In genomic region chrX:43693602-43694406, GRCh38 we compare ENCODE assay signal across 1 cellular context.
TF ChIP-seq lines count a peak whose summit lies in the region.

No MANE protein-coding gene starts in this region.

TF ChIP-seq in HepG2, 621 proteins besides CTCF, POLR2A, EP300 and RAD21 (continued from another document and continues in another):
- TF ChIP-seq, protein P1, sequence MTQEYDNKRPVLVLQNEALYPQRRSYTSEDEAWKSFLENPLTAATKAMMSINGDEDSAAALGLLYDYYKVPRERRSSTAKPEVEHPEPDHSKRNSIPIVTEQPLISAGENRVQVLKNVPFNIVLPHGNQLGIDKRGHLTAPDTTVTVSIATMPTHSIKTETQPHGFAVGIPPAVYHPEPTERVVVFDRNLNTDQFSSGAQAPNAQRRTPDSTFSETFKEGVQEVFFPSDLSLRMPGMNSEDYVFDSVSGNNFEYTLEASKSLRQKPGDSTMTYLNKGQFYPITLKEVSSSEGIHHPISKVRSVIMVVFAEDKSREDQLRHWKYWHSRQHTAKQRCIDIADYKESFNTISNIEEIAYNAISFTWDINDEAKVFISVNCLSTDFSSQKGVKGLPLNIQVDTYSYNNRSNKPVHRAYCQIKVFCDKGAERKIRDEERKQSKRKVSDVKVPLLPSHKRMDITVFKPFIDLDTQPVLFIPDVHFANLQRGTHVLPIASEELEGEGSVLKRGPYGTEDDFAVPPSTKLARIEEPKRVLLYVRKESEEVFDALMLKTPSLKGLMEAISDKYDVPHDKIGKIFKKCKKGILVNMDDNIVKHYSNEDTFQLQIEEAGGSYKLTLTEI (CRISPR knock-in tag; conservative IDR thresholded peaks at IDR 0.05) = no peak
- peak; percentile 61; the same call in 1 of the 2 replicates for TF ChIP-seq ZNF646 (CRISPR knock-in tag; IDR thresholded peaks at IDR 0.05)
- TF ChIP-seq ZNF562 (CRISPR knock-in tag; IDR thresholded peaks at IDR 0.05; ENCODE audit: borderline replicate concordance) = no peak
- TF ChIP-seq ZNF251 (CRISPR knock-in tag; IDR thresholded peaks at IDR 0.05) = no peak
- TF ChIP-seq ARHGAP35 (CRISPR knock-in tag; IDR thresholded peaks at IDR 0.05; ENCODE audit: borderline replicate concordance) = no peak
- TF ChIP-seq FOXK1 (CRISPR knock-in tag; IDR thresholded peaks at IDR 0.05; ENCODE audit: borderline replicate concordance, low read depth) = peak; percentile 71; the same call in 1 of the 2 replicates
- TF ChIP-seq FOXC1 (CRISPR knock-in tag; IDR thresholded peaks at IDR 0.05; ENCODE audit: borderline replicate concordance) = no peak
- TF ChIP-seq HBP1 (CRISPR knock-in tag; IDR thresholded peaks at IDR 0.05; ENCODE audit: low read depth) = no peak
- no peak for TF ChIP-seq HES4 (CRISPR knock-in tag; IDR thresholded peaks at IDR 0.05; ENCODE audit: borderline replicate concordance)
- peak; percentile 19 for TF ChIP-seq SKI (IDR thresholded peaks at IDR 0.05; ENCODE audit: partially characterized antibody)
- TF ChIP-seq ZNF44 (CRISPR knock-in tag; IDR thresholded peaks at IDR 0.05) = no peak
- TF ChIP-seq, protein P2, sequence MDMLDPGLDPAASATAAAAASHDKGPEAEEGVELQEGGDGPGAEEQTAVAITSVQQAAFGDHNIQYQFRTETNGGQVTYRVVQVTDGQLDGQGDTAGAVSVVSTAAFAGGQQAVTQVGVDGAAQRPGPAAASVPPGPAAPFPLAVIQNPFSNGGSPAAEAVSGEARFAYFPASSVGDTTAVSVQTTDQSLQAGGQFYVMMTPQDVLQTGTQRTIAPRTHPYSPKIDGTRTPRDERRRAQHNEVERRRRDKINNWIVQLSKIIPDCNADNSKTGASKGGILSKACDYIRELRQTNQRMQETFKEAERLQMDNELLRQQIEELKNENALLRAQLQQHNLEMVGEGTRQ (IDR thresholded peaks at IDR 0.05; ENCODE audit: low read depth, low read length) = no peak
- TF ChIP-seq, protein P2 (CRISPR knock-in tag; IDR thresholded peaks at IDR 0.05; ENCODE audit: borderline replicate concordance) = no peak
- TF ChIP-seq NR3C1 (CRISPR knock-in tag; IDR thresholded peaks at IDR 0.05) = no peak
- no peak for TF ChIP-seq TSC22D2 (CRISPR knock-in tag; IDR thresholded peaks at IDR 0.05; ENCODE audit: borderline replicate concordance)
- no peak for TF ChIP-seq ZIK1 (CRISPR knock-in tag; IDR thresholded peaks at IDR 0.05; ENCODE audit: borderline replicate concordance, low read depth)
- peak; percentile 88 for TF ChIP-seq MED1 (CRISPR knock-in tag; IDR thresholded peaks at IDR 0.05)
- peak; percentile 30; the same call in 1 of the 2 replicates for TF ChIP-seq ETV5 (CRISPR knock-in tag; IDR thresholded peaks at IDR 0.05; ENCODE audit: borderline replicate concordance)
- TF ChIP-seq ATF3 (CRISPR knock-in tag; IDR thresholded peaks at IDR 0.05) = no peak
- no peak; the same call in 1 of the 2 replicates for TF ChIP-seq ZBTB3 (CRISPR knock-in tag; IDR thresholded peaks at IDR 0.05; ENCODE audit: borderline replicate concordance, low read depth)
- no peak for TF ChIP-seq LBX2 (CRISPR knock-in tag; IDR thresholded peaks at IDR 0.05; ENCODE audit: borderline replicate concordance)
- no peak for TF ChIP-seq ZNF451 (CRISPR knock-in tag; IDR thresholded peaks at IDR 0.05)
- no peak for TF ChIP-seq ZNF784 (CRISPR knock-in tag; IDR thresholded peaks at IDR 0.05; ENCODE audit: borderline replicate concordance)
- TF ChIP-seq, protein P3, sequence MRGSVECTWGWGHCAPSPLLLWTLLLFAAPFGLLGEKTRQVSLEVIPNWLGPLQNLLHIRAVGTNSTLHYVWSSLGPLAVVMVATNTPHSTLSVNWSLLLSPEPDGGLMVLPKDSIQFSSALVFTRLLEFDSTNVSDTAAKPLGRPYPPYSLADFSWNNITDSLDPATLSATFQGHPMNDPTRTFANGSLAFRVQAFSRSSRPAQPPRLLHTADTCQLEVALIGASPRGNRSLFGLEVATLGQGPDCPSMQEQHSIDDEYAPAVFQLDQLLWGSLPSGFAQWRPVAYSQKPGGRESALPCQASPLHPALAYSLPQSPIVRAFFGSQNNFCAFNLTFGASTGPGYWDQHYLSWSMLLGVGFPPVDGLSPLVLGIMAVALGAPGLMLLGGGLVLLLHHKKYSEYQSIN (CRISPR knock-in tag; IDR thresholded peaks at IDR 0.05; ENCODE audit: borderline replicate concordance) = no peak
- no peak for TF ChIP-seq HOXA7 (CRISPR knock-in tag; IDR thresholded peaks at IDR 0.05)
- TF ChIP-seq PRMT3 (CRISPR knock-in tag; IDR thresholded peaks at IDR 0.05; ENCODE audit: borderline replicate concordance, low read depth) = no peak
- TF ChIP-seq NFE2L2 (IDR thresholded peaks at IDR 0.05; ENCODE audit: low read length) = no peak
- TF ChIP-seq ATF1 (CRISPR knock-in tag; IDR thresholded peaks at IDR 0.05) = no peak
- TF ChIP-seq ELF3 (CRISPR knock-in tag; IDR thresholded peaks at IDR 0.05) = peak; percentile 69
- no peak for TF ChIP-seq SMYD3 (CRISPR knock-in tag; IDR thresholded peaks at IDR 0.05)
- TF ChIP-seq RFX1 (IDR thresholded peaks at IDR 0.05) = no peak
- TF ChIP-seq ZNF337 (CRISPR knock-in tag; IDR thresholded peaks at IDR 0.05; ENCODE audit: borderline replicate concordance, low read depth) = no peak
- TF ChIP-seq, protein P4, sequence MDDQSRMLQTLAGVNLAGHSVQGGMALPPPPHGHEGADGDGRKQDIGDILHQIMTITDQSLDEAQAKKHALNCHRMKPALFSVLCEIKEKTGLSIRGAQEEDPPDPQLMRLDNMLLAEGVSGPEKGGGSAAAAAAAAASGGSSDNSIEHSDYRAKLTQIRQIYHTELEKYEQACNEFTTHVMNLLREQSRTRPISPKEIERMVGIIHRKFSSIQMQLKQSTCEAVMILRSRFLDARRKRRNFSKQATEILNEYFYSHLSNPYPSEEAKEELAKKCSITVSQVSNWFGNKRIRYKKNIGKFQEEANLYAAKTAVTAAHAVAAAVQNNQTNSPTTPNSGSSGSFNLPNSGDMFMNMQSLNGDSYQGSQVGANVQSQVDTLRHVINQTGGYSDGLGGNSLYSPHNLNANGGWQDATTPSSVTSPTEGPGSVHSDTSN (CRISPR knock-in tag; IDR thresholded peaks at IDR 0.05; ENCODE audit: borderline replicate concordance) = no peak
- TF ChIP-seq FOXP1 (IDR thresholded peaks at IDR 0.05) = no peak
- peak; percentile 60; the same call in 1 of the 2 replicates for TF ChIP-seq FOXP1 (CRISPR knock-in tag; IDR thresholded peaks at IDR 0.05)
- TF ChIP-seq SOX5 (CRISPR knock-in tag; IDR thresholded peaks at IDR 0.05; ENCODE audit: borderline replicate concordance) = peak; percentile 66; the same call in 1 of the 2 replicates
- TF ChIP-seq NFRKB (IDR thresholded peaks at IDR 0.05) = no peak
- TF ChIP-seq NAIF1 (CRISPR knock-in tag; IDR thresholded peaks at IDR 0.05; ENCODE audit: borderline replicate concordance) = peak; percentile 50; the same call in 1 of the 2 replicates
- no peak for TF ChIP-seq ZNF546 (CRISPR knock-in tag; conservative IDR thresholded peaks at IDR 0.05)
- TF ChIP-seq ZNF224 (CRISPR knock-in tag; IDR thresholded peaks at IDR 0.05) = no peak
- no peak for TF ChIP-seq ATRX (CRISPR knock-in tag; IDR thresholded peaks at IDR 0.05; ENCODE audit: borderline replicate concordance)
- no peak for TF ChIP-seq TCF12 (IDR thresholded peaks at IDR 0.05)
- TF ChIP-seq TCF12 (CRISPR knock-in tag; IDR thresholded peaks at IDR 0.05) = 0 out of 2 replicates have a peak, but pooled peaks have one; percentile 21
- TF ChIP-seq PAXIP1 (CRISPR knock-in tag; conservative IDR thresholded peaks at IDR 0.05) = peak; percentile 91
- no peak for TF ChIP-seq NRL (CRISPR knock-in tag; IDR thresholded peaks at IDR 0.05; ENCODE audit: borderline replicate concordance)
- no peak for TF ChIP-seq PLRG1 (conservative IDR thresholded peaks at IDR 0.05)
- TF ChIP-seq KDM5B (CRISPR knock-in tag; IDR thresholded peaks at IDR 0.05; ENCODE audit: borderline replicate concordance) = peak; percentile 22; the same call in 1 of the 2 replicates
